Comparison of ENCODE assay signal across 9 cellular contexts in genomic region chr17:46154151-46154816, GRCh38. TPM values are rescaled to one million over a fixed set of nuclear protein-coding genes. Genes with fewer than 3 reads are reported as not detected.
DNase-seq lines count a peak whose midpoint lies in the region; ATAC-seq and TF ChIP-seq lines count a peak whose summit lies in the region.
"Had no signal": no experiment of that assay in that cellular context is flagged by ENCODE, and none has a peak within 500 bp of the region (broad histone marks: within the 10 kb centered on the region; RNA-seq: fewer than 3 reads in every experiment).

No MANE protein-coding gene starts in this region.

- CTCF ChIA-PET in activated CD4-positive, alpha-beta memory T cell treated with anti-CD3 and anti-CD28 coated beads for 36 hours (lab: Charles Lee): interaction anchor here (0.9 to 5.8 kb wide), 5 partner anchors 9 to 59 kb away, joined by 3 to 50 read pairs (median 9); partner anchors contain the start of gene KANSL1

- H3K9me3 Mint-ChIP-seq in activated CD4-positive, alpha-beta memory T cell treated with anti-CD3 and anti-CD28 coated beads for 36 hours: no peaks in the 10 kb centered on the region
- H3K9me3 Mint-ChIP-seq in immature natural killer cell: no peaks in the 10 kb centered on the region

- H3K4me1 Mint-ChIP-seq in activated CD4-positive, alpha-beta memory T cell treated with anti-CD3 and anti-CD28 coated beads for 36 hours (ENCODE audit: low read depth): peaks cover 84% of the 10 kb centered on the region
- peaks cover 92 to 97% of the 10 kb centered on the region in 2 donors for H3K4me1 Mint-ChIP-seq in immature natural killer cell

- peaks cover 6% of the 10 kb centered on the region for H3K36me3 Mint-ChIP-seq in activated CD4-positive, alpha-beta memory T cell treated with anti-CD3 and anti-CD28 coated beads for 36 hours
- H3K36me3 Mint-ChIP-seq in immature natural killer cell: peaks cover 0 to 4% (median 4%) of the 10 kb centered on the region in 3 donors

- intact Hi-C loops in Right ventricle myocardium superior (cut with DNase I): no loop called here
- intact Hi-C loops in activated CD4-positive, alpha-beta memory T cell treated with anti-CD3 and anti-CD28 coated beads for 36 hours (cut with micrococcal nuclease): loop anchor here (1.0 to 2.0 kb wide), 3 partner anchors 8 to 53 kb away; no protein-coding TSS in a partner anchor

- H3K9me3 ChIP-seq in cardiac muscle cell (ENCODE audit: low read depth) (no peaks in the 10 kb centered on the region), thymus (ENCODE audit: control insufficient read depth) (no peaks in the 10 kb centered on the region)

- POLR2A ChIA-PET in activated CD4-positive, alpha-beta memory T cell treated with anti-CD3 and anti-CD28 coated beads for 36 hours (lab: Charles Lee): interaction anchor here (0.8 to 5.7 kb wide), 2 partner anchors 8 to 53 kb away, joined by 3 to 48 read pairs; no protein-coding TSS in a partner anchor

- peak overlapping the region; percentile 49 for H3K27ac ChIP-seq in cardiac muscle cell
- peak overlapping the region; percentile 6 for H3K27ac ChIP-seq in thymus (ENCODE audit: low read depth)

- DNase-seq in cardiac muscle cell (ENCODE audit: low read depth in 1 of 2, low spot score in 1 of 2) (no peak), Right ventricle myocardium superior (no peak), immature natural killer cell (peak in 1 of 3 donors; percentile 12), SHP77 (lab: John Stamatoyannopoulos, UW) (no peak), AML-193 (lab: John Stamatoyannopoulos, UW) (no peak), NCI-H1694 treated with DMSO at 0.1 percent for 48 hours (lab: John Stamatoyannopoulos, UW) (no peak)
- peak; percentile 65 for DNase-seq in activated CD4-positive, alpha-beta memory T cell treated with anti-CD3 and anti-CD28 coated beads for 36 hours
- DNase-seq: NCI-H524 treated with DMSO at 0.1 percent for 48 hours had no signal

- H3K4me3 ChIP-seq in cardiac muscle cell: no peak overlapping the region
- H3K4me3 ChIP-seq in thymus (ENCODE audit: low read length): no peak overlapping the region

- no peaks in the 10 kb centered on the region for H3K27me3 ChIP-seq in cardiac muscle cell
- H3K27me3 ChIP-seq in thymus (ENCODE audit: control insufficient read depth, insufficient read depth): no peaks in the 10 kb centered on the region

- peak overlapping the region; percentile 71 for H3K27ac Mint-ChIP-seq in activated CD4-positive, alpha-beta memory T cell treated with anti-CD3 and anti-CD28 coated beads for 36 hours
- peak overlapping the region; percentile 14 to 84 (median 80) for H3K27ac Mint-ChIP-seq in immature natural killer cell

- H3K27me3 Mint-ChIP-seq in activated CD4-positive, alpha-beta memory T cell treated with anti-CD3 and anti-CD28 coated beads for 36 hours: no peaks in the 10 kb centered on the region
- peaks cover 0 to 2% (median 0%) of the 10 kb centered on the region in 3 donors for H3K27me3 Mint-ChIP-seq in immature natural killer cell (ENCODE audit: low read depth in 3 of 3)

- ATAC-seq in Right ventricle myocardium superior (ENCODE audit: poor library complexity): no peak

- H3K36me3 ChIP-seq in cardiac muscle cell (no peaks in the 10 kb centered on the region), thymus (ENCODE audit: control insufficient read depth, insufficient read depth) (no peaks in the 10 kb centered on the region)

- H3K4me1 ChIP-seq in cardiac muscle cell (ENCODE audit: low read depth): peaks cover 64% of the 10 kb centered on the region
- peaks cover 13% of the 10 kb centered on the region for H3K4me1 ChIP-seq in thymus (ENCODE audit: control insufficient read depth, insufficient read depth, low read length)

- WGBS in thymus: 28% methylated on average over 9 of the region's 9 CpGs

- no peak overlapping the region for H3K4me3 Mint-ChIP-seq in activated CD4-positive, alpha-beta memory T cell treated with anti-CD3 and anti-CD28 coated beads for 36 hours
- H3K4me3 Mint-ChIP-seq in immature natural killer cell: peak overlapping the region; percentile 54 to 76 (median 74)

- no peak for TF ChIP-seq CTCF in cardiac muscle cell (IDR thresholded peaks at IDR 0.05; ENCODE audit: low read depth, low read length)

RNA-seq across cellular contexts. Expression of gene KANSL1, which starts 38.9 kb away (rescaled TPM):
- total RNA-seq in cardiac muscle cell: 69.4 and 109 TPM in 2 replicates
- polyA plus RNA-seq in cardiac muscle cell: 52.6 and 61.2 TPM in 2 replicates
- total RNA-seq in Right ventricle myocardium superior: 25.1 TPM
- total RNA-seq in activated CD4-positive, alpha-beta memory T cell treated with anti-CD3 and anti-CD28 coated beads for 36 hours: 10 to 100 TPM; 57.3 to 63.8 TPM
- 10 to 100 TPM in 1 of 3 donors, 1 to 10 TPM in 2; 3.3 to 21.9 (median 8.6) TPM for polyA plus RNA-seq in immature natural killer cell
- 22.3 TPM for polyA plus RNA-seq in thymus
